ENCODE assay signal across 1 cellular context in genomic region chr11:34013893-34014571, GRCh38.
TF ChIP-seq lines count a peak whose summit lies in the region.

No MANE protein-coding gene starts in this region.

TF ChIP-seq in K562, 482 proteins besides CTCF, POLR2A, EP300 and RAD21:
- no peak for TF ChIP-seq SOX6 (IDR thresholded peaks at IDR 0.05)
- no peak for TF ChIP-seq ZNF445 (CRISPR knock-in tag; IDR thresholded peaks at IDR 0.05; ENCODE audit: low read depth)
- TF ChIP-seq ZNF280B (CRISPR knock-in tag; IDR thresholded peaks at IDR 0.05), result no peak
- no peak for TF ChIP-seq FOS (IDR thresholded peaks at IDR 0.05; ENCODE audit: extremely low read depth, insufficient read length)
- no peak for TF ChIP-seq GATA2 (CRISPR knock-in tag; IDR thresholded peaks at IDR 0.05)
- no peak for TF ChIP-seq ARNT (IDR thresholded peaks at IDR 0.05)
- no peak for TF ChIP-seq ZNF124 (CRISPR knock-in tag; IDR thresholded peaks at IDR 0.05)
- TF ChIP-seq ZNF717 (CRISPR knock-in tag; IDR thresholded peaks at IDR 0.05), result no peak
- no peak for TF ChIP-seq CHD2 (IDR thresholded peaks at IDR 0.05; ENCODE audit: low read depth, low read length)
- TF ChIP-seq HIVEP1 (CRISPR knock-in tag; IDR thresholded peaks at IDR 0.05), result no peak
- TF ChIP-seq KDM2B (CRISPR knock-in tag; IDR thresholded peaks at IDR 0.05), result no peak
- no peak for TF ChIP-seq HEY1 (CRISPR knock-in tag; IDR thresholded peaks at IDR 0.05; ENCODE audit: borderline replicate concordance)
- TF ChIP-seq RAD51 (IDR thresholded peaks at IDR 0.05; ENCODE audit: borderline replicate concordance, low read depth), result no peak
- no peak for TF ChIP-seq DMBX1 (CRISPR knock-in tag; IDR thresholded peaks at IDR 0.05; ENCODE audit: borderline replicate concordance)
- no peak for TF ChIP-seq ZNF212 (CRISPR knock-in tag; IDR thresholded peaks at IDR 0.05)
- no peak for TF ChIP-seq ZZZ3 (IDR thresholded peaks at IDR 0.05)
- no peak for TF ChIP-seq NR0B1 (IDR thresholded peaks at IDR 0.05; ENCODE audit: partially characterized antibody)
- no peak for TF ChIP-seq SMAD4 (CRISPR knock-in tag; conservative IDR thresholded peaks at IDR 0.05)
- TF ChIP-seq BHLHE40 (IDR thresholded peaks at IDR 0.05; ENCODE audit: low read length), result no peak
- TF ChIP-seq HMBOX1 (IDR thresholded peaks at IDR 0.05), result no peak
